Comparison of ENCODE assay signal across 25 cellular contexts in the genomic region with DNA sequence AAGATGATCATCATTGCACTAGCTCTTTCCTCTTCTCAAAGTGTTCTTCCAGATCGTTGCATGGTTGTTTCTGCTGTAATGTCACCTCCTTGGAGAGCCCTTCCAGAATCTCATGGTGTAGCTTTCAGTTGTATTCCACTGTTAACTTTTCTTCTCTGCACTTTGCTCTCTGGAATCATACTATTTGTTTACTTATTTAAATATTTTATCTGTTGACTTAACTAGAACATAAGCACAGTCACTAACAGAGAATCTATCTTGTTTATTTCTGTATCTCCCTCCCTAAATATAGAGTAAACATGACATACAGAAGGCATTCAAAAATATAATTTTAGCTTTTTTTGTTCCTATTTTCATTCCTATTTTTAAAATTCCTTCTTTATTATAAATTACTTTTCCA. TPM values are rescaled to one million over a fixed set of nuclear protein-coding genes. Genes with fewer than 3 reads are reported as not detected.
"Had no signal": no experiment of that assay in that cellular context is flagged by ENCODE, and none has a peak within 500 bp of the region (broad histone marks: within the 10 kb centered on the region; RNA-seq: fewer than 3 reads in every experiment).

No MANE protein-coding gene starts in this region.

- H3K9ac ChIP-seq: SK-N-SH had no signal

- H3K9me3 ChIP-seq: adrenal gland, Peyer's patch, SJCRH30, SK-N-SH had no signal

- H3K4me3 Mint-ChIP-seq: activated CD4-positive, alpha-beta T cell treated with anti-CD3 and anti-CD28 coated beads for 36 hours; activated CD8-positive, alpha-beta T cell treated with anti-CD3 and anti-CD28 coated beads for 36 hours; activated naive CD8-positive, alpha-beta T cell treated with anti-CD3 and anti-CD28 coated beads, Interleukin-2, amount 10 ng/mL, durations not matched to agents 7 days and 5 days; activated T-cell treated with anti-CD3 and anti-CD28 coated beads, Interleukin-2, amount 50 U/mL, for 72 hours had no signal

- H3K27ac Mint-ChIP-seq: activated CD4-positive, alpha-beta T cell treated with anti-CD3 and anti-CD28 coated beads for 36 hours; activated CD8-positive, alpha-beta T cell treated with anti-CD3 and anti-CD28 coated beads for 36 hours; activated naive CD8-positive, alpha-beta T cell treated with anti-CD3 and anti-CD28 coated beads, Interleukin-2, amount 10 ng/mL, durations not matched to agents 7 days and 5 days; activated T-cell treated with anti-CD3 and anti-CD28 coated beads, Interleukin-2, amount 50 U/mL, for 72 hours; activated T-helper 2 cell treated with anti-CD3 and anti-CD28 coated beads, Interferon-gamma antibody, Interleukin-2, Interleukin-4, amounts not matched to agents 10 μg/mL and 5 μg/mL and 100 μg/mL, durations not matched to agents 14 hours and 24 hours and 36 hours had no signal

- H3K4me1 Mint-ChIP-seq: activated CD4-positive, alpha-beta T cell treated with anti-CD3 and anti-CD28 coated beads for 36 hours; activated naive CD8-positive, alpha-beta T cell treated with anti-CD3 and anti-CD28 coated beads, Interleukin-2, amount 10 ng/mL, durations not matched to agents 7 days and 5 days had no signal

- H3K27ac ChIP-seq: adrenal gland, Peyer's patch, RWPE1, SJCRH30, WERI-Rb-1 had no signal

- H3K36me3 Mint-ChIP-seq: activated naive CD8-positive, alpha-beta T cell treated with anti-CD3 and anti-CD28 coated beads, Interleukin-2, amount 10 ng/mL, durations not matched to agents 7 days and 5 days had no signal

- H3K4me2 ChIP-seq: SK-N-SH had no signal

- H3K4me1 ChIP-seq: adrenal gland, Peyer's patch, SJCRH30 had no signal

- H3K4me3 ChIP-seq: adrenal gland, Peyer's patch, SJCRH30 had no signal

- DNase-seq: activated CD4-positive, alpha-beta T cell treated with anti-CD3 and anti-CD28 coated beads for 36 hours; activated CD8-positive, alpha-beta memory T cell treated with anti-CD3 and anti-CD28 coated beads, Interleukin-2, amount 50 U/mL, for 4 hours; activated CD8-positive, alpha-beta T cell treated with anti-CD3 and anti-CD28 coated beads for 36 hours; activated gamma-delta T cell treated with Interleukin-2 at 50 U/mL for 16 hours; activated naive CD4-positive, alpha-beta T cell treated with anti-CD3 and anti-CD28 coated beads, Interleukin-2, amount 50 U/mL, for 16 hours; activated naive CD8-positive, alpha-beta T cell treated with anti-CD3 and anti-CD28 coated beads, Interleukin-2, amount 10 ng/mL, durations not matched to agents 7 days and 5 days; activated T-cell treated with anti-CD3 and anti-CD28 coated beads, Interleukin-2, amount 50 U/mL, for 72 hours; adrenal gland; anterior cingulate cortex; caudate nucleus; MM.1S; NCI-H1105; NCI-H1436; NCI-H1694 treated with DMSO at 0.1 percent for 48 hours; NCI-H2029 treated with DMSO at 0.1 percent for 48 hours; NCI-H510A treated with DMSO at 0.1 percent for 48 hours; NK-92 treated with Interleukin-12 subunit alpha and Interleukin-12 subunit beta, amount 100 ng/mL, for 24 hours; Peyer's patch; Right ventricle myocardium superior; SJCRH30; SK-N-SH; T-helper 1 cell; WERI-Rb-1 had no signal

- ATAC-seq: activated CD4-positive, alpha-beta T cell treated with anti-CD3 and anti-CD28 coated beads for 36 hours; activated CD8-positive, alpha-beta T cell treated with anti-CD3 and anti-CD28 coated beads for 36 hours; activated T-cell treated with anti-CD3 and anti-CD28 coated beads, Interleukin-2, amount 50 U/mL, for 72 hours had no signal

- H3K9me3 Mint-ChIP-seq: activated CD8-positive, alpha-beta T cell treated with anti-CD3 and anti-CD28 coated beads for 36 hours; activated naive CD8-positive, alpha-beta T cell treated with anti-CD3 and anti-CD28 coated beads, Interleukin-2, amount 10 ng/mL, durations not matched to agents 7 days and 5 days; activated T-helper 2 cell treated with anti-CD3 and anti-CD28 coated beads, Interferon-gamma antibody, Interleukin-2, Interleukin-4, amounts not matched to agents 10 μg/mL and 5 μg/mL and 100 μg/mL, durations not matched to agents 14 hours and 24 hours and 36 hours had no signal

- H3K27me3 Mint-ChIP-seq: activated CD4-positive, alpha-beta T cell treated with anti-CD3 and anti-CD28 coated beads for 36 hours; activated CD8-positive, alpha-beta T cell treated with anti-CD3 and anti-CD28 coated beads for 36 hours; activated naive CD8-positive, alpha-beta T cell treated with anti-CD3 and anti-CD28 coated beads, Interleukin-2, amount 10 ng/mL, durations not matched to agents 7 days and 5 days had no signal

- H3K36me3 ChIP-seq: adrenal gland, Peyer's patch, WERI-Rb-1 had no signal

RNA-seq across cellular contexts. Expression of gene LIN7A, which starts 11.8 kb away (rescaled TPM):
- total RNA-seq: activated CD4-positive, alpha-beta T cell treated with anti-CD3 and anti-CD28 coated beads for 36 hours; activated CD8-positive, alpha-beta T cell treated with anti-CD3 and anti-CD28 coated beads for 36 hours; activated naive CD8-positive, alpha-beta T cell treated with anti-CD3 and anti-CD28 coated beads, Interleukin-2, amount 10 ng/mL, durations not matched to agents 7 days and 5 days; activated T-cell treated with anti-CD3 and anti-CD28 coated beads, Interleukin-2, amount 50 U/mL, for 72 hours had no signal
- polyA plus RNA-seq: SK-N-SH had no signal
